In genomic region chr16:67672739-67673662, GRCh38 we compare ENCODE assay signal across 8 cellular contexts. TPM values are rescaled to one million over a fixed set of nuclear protein-coding genes. Genes with fewer than 3 reads are reported as not detected.
A peak's percentile ranks its signal among the peaks of the same experiment; 100 is the strongest.
DNase-seq lines count a peak whose midpoint lies in the region; ATAC-seq, FAIRE-seq and TF ChIP-seq lines count a peak whose summit lies in the region.

No MANE protein-coding gene starts in this region.

- H3K36me3 ChIP-seq in GM06990 (ENCODE audit: control insufficient read depth, insufficient read depth, low read length) (peaks cover 3% of the 10 kb centered on the region), esophagus squamous epithelium (peaks cover 0 to 12% (median 0%) of the 10 kb centered on the region in 3 donors)

- FAIRE-seq in urothelium cell line (lab: Jason Lieb, UNC) = no peak

- H3K9me3 Mint-ChIP-seq in naive B cell = no peaks in the 10 kb centered on the region

- no peaks in the 10 kb centered on the region for H3K36me3 Mint-ChIP-seq in naive B cell

- H3K4me1 ChIP-seq in esophagus squamous epithelium = peaks cover 33 to 70% (median 48%) of the 10 kb centered on the region in 3 donors

- no peak overlapping the region for H3K4me3 Mint-ChIP-seq in naive B cell

- 20 to 43% methylated on average over 1 to 9 of the region's 13 CpGs for WGBS in esophagus squamous epithelium, 2 donors

- H3K4me3 ChIP-seq in GM06990 (replicated peaks; ENCODE audit: low read depth, low read length) = no peak overlapping the region
- H3K4me3 ChIP-seq in esophagus squamous epithelium = no peak overlapping the region

- peak; percentile 88 for DNase-seq in 8988T
- no peak for DNase-seq in GM06990 (ENCODE audit: extremely low read depth, insufficient read length)
- peak; percentile 43 for DNase-seq in NCI-H69 (lab: John Stamatoyannopoulos, UW)
- peak; percentile 45 for DNase-seq in activated CD8-positive, alpha-beta memory T cell treated with anti-CD3 and anti-CD28 coated beads, Interleukin-2, amount 50 U/mL, for 4 hours
- DNase-seq in esophagus squamous epithelium (lab: John Stamatoyannopoulos, UW) = no peak
- peak; percentile 52 for DNase-seq in naive B cell
- DNase-seq in urothelium cell line (ENCODE audit: low spot score) = peak; percentile 47

- H3K4me1 Mint-ChIP-seq in naive B cell = peaks cover 32 to 37% (median 37%) of the 10 kb centered on the region in 3 donors

- intact Hi-C loops in esophagus squamous epithelium (cut with DNase I) = loop anchor here (10.0 kb wide), 1 partner anchor 142 kb away; no protein-coding TSS in a partner anchor

- ATAC-seq in naive B cell (ENCODE audit: low read depth in 2 of 2) (peak; percentile 24 to 32), GM19023 (IDR thresholded peaks at IDR 0.05; ENCODE audit: unreplicated experiment) (no peak)

- H3K27ac Mint-ChIP-seq in naive B cell = peak overlapping the region in 5 of 6 donors; percentile 12 to 69 (median 18)

- H3K27ac ChIP-seq in esophagus squamous epithelium = peak overlapping the region; percentile 68 to 86 (median 77)

- H3K9me3 ChIP-seq in esophagus squamous epithelium = no peaks in the 10 kb centered on the region

- H3K27me3 ChIP-seq in GM06990 (replicated peaks; ENCODE audit: control insufficient read depth, insufficient read depth, low read length) (no peaks in the 10 kb centered on the region), esophagus squamous epithelium (no peaks in the 10 kb centered on the region)

- TF ChIP-seq CTCF in GM06990 (IDR thresholded peaks at IDR 0.05; ENCODE audit: insufficient read depth, low read length, poor library complexity, severe bottlenecking) = peak; percentile 85
- peak; percentile 48 to 87 (median 63) for TF ChIP-seq CTCF in esophagus squamous epithelium (IDR thresholded peaks at IDR 0.05)

- no peak for TF ChIP-seq POLR2A in esophagus squamous epithelium (IDR thresholded peaks at IDR 0.05)

- H3K27me3 Mint-ChIP-seq in naive B cell = no peaks in the 10 kb centered on the region

RNA-seq across cellular contexts. Expression of gene C16orf86, which starts 6.4 kb away (rescaled TPM):
- total RNA-seq in esophagus squamous epithelium = 1 to 10 TPM in 3 of 4 donors, not detected in 1; 1.1 to 3.1 (median 2.4) TPM
- 10 to 100 TPM; 10.3 to 12.5 (median 11.1) TPM for polyA plus RNA-seq in naive B cell (ENCODE audit: low read depth in 6 of 6)

RNA-seq across cellular contexts. Expression of gene ENKD1, which starts 6.5 kb away (rescaled TPM):
- total RNA-seq in esophagus squamous epithelium = 10 to 100 TPM in 3 of 4 donors, 1 to 10 TPM in 1; 6.1 to 12.9 (median 12.2) TPM
- 1 to 10 TPM in 5 of 6 donors, not detected in 1; 1.2 to 2.6 (median 2.2) TPM for polyA plus RNA-seq in naive B cell (ENCODE audit: low read depth in 6 of 6)

RNA-seq across cellular contexts. Expression of gene PARD6A, which starts 12.2 kb away (rescaled TPM):
- 1 to 10 TPM; 1.1 to 2.3 (median 2.1) TPM for total RNA-seq in esophagus squamous epithelium
- 10 to 100 TPM; 12.0 to 23.7 (median 16.1) TPM for polyA plus RNA-seq in naive B cell (ENCODE audit: low read depth in 6 of 6)

RNA-seq across cellular contexts. Expression of gene ACD, which starts 12.9 kb away (rescaled TPM):
- total RNA-seq in esophagus squamous epithelium = 10 to 100 TPM in 2 of 4 donors, 1 to 10 TPM in 2; 5.7 to 18.7 (median 8.8) TPM
- 10 to 100 TPM; 31.3 to 52.8 (median 35.5) TPM for polyA plus RNA-seq in naive B cell (ENCODE audit: low read depth in 6 of 6)

RNA-seq across cellular contexts. Expression of gene CARMIL2, which starts 28.1 kb away (rescaled TPM):
- total RNA-seq in esophagus squamous epithelium = 1 to 10 TPM in 2 of 4 donors, under 1 TPM in 2; 0.64 to 3.1 (median 1.6) TPM
- 10 to 100 TPM in 4 of 6 donors, 1 to 10 TPM in 2; 9.4 to 23.2 (median 14.1) TPM for polyA plus RNA-seq in naive B cell (ENCODE audit: low read depth in 6 of 6)

Comparison
In these comparisons a context has a peak if more than half of its experiments do, and no peak if none do; other contexts are left out.
1. DNase-seq: peak in 8988T (single experiment), NCI-H69 (single experiment), activated CD8-positive, alpha-beta memory T cell treated with anti-CD3 and anti-CD28 coated beads, Interleukin-2, amount 50 U/mL, for 4 hours (single experiment), naive B cell (single experiment) and urothelium cell line (single experiment); none in GM06990 (single experiment) and esophagus squamous epithelium (single experiment).